In genomic region chr5:33788922-33789321, GRCh38 we compare ENCODE assay signal across 14 cellular contexts.
DNase-seq lines count a peak whose midpoint lies in the region; ATAC-seq and TF ChIP-seq lines count a peak whose summit lies in the region.
"Had no signal": no experiment of that assay in that cellular context is flagged by ENCODE, and none has a peak within 500 bp of the region (broad histone marks: within the 10 kb centered on the region; RNA-seq: fewer than 3 reads in every experiment).

No MANE protein-coding gene starts in this region.

- ATAC-seq in HG03342 (IDR thresholded peaks at IDR 0.05; ENCODE audit: unreplicated experiment) (no peak), GM18502 (IDR thresholded peaks at IDR 0.05; ENCODE audit: poor library complexity, unreplicated experiment) (no peak), body of pancreas (no peak)
- ATAC-seq: naive thymus-derived CD4-positive, alpha-beta T cell had no signal

- H3K9ac ChIP-seq in fibroblast of lung (ENCODE audit: insufficient read depth, low read length) = peak overlapping the region; percentile 4

- POLR2A ChIA-PET in RWPE1 (lab: Yijun Ruan, JAX; ENCODE audit: low non-redundant PET) = no interaction called here

- H3K27me3 ChIP-seq in fibroblast of lung (ENCODE audit: control insufficient read depth, insufficient read depth, low read length) (no peaks in the 10 kb centered on the region), body of pancreas (no peaks in the 10 kb centered on the region)

- no peak overlapping the region for H2AFZ ChIP-seq in fibroblast of lung (ENCODE audit: low read length)

- intact Hi-C loops in body of pancreas (cut with DNase I) = no loop called here

- peak overlapping the region; percentile 17 for H3K4me2 ChIP-seq in fibroblast of lung (ENCODE audit: extremely low read depth, insufficient read depth, low read length)

- peaks cover 10% of the 10 kb centered on the region for H3K4me1 ChIP-seq in fibroblast of lung (ENCODE audit: control insufficient read depth, extremely low read depth, insufficient read depth, low read length)
- H3K4me1 ChIP-seq in body of pancreas = no peaks in the 10 kb centered on the region

- no peaks in the 10 kb centered on the region for H3K36me3 ChIP-seq in fibroblast of lung (ENCODE audit: control insufficient read depth, insufficient read depth, low read length)
- H3K36me3 ChIP-seq in body of pancreas (replicated peaks in 1 of 2; ENCODE audit: insufficient read depth in 1 of 2, low read depth in 2 of 2) = no peaks in the 10 kb centered on the region

- H3K79me2 ChIP-seq in fibroblast of lung (ENCODE audit: control insufficient read depth, insufficient read depth, low read length) = peaks cover 5% of the 10 kb centered on the region

- H4K20me1 ChIP-seq in fibroblast of lung (ENCODE audit: control insufficient read depth, extremely low read depth, insufficient read depth, low read length) = no peaks in the 10 kb centered on the region

- H3K9me3 ChIP-seq in fibroblast of lung (ENCODE audit: control insufficient read depth, insufficient read depth, low read depth, low read length) (no peaks in the 10 kb centered on the region), body of pancreas (peaks cover 0 to 8% (median 0%) of the 10 kb centered on the region in 3 donors)

- no peak for TF ChIP-seq POLR2A in body of pancreas (IDR thresholded peaks at IDR 0.05)

- TF ChIP-seq CTCF in RWPE1 (conservative IDR thresholded peaks at IDR 0.05; ENCODE audit: low read depth) = no peak
- TF ChIP-seq CTCF in fibroblast of lung (conservative IDR thresholded peaks at IDR 0.05 in 1 of 2, IDR thresholded peaks at IDR 0.05 in 1 of 2; ENCODE audit: low read depth in 1 of 2, low read length in 2 of 2) = no peak
- no peak for TF ChIP-seq CTCF in body of pancreas (IDR thresholded peaks at IDR 0.05)

- H3K27ac ChIP-seq in RWPE1 (no peak overlapping the region), fibroblast of lung (ENCODE audit: insufficient read depth, low read length) (peak overlapping the region; percentile 68), body of pancreas (no peak overlapping the region)

- CTCF ChIA-PET in RWPE1 (lab: Yijun Ruan, JAX) = no interaction called here

- peak; percentile 100 for DNase-seq in ELR (ENCODE audit: low read depth)
- DNase-seq in RWPE1 (ENCODE audit: low spot score) = peak; percentile 30
- DNase-seq in fibroblast of lung (ENCODE audit: low read depth in 2 of 2) = peak; percentile 97 to 99
- peak; percentile 92 for DNase-seq in renal cortical epithelial cell (ENCODE audit: low read depth)
- DNase-seq in body of pancreas = no peak
- DNase-seq in COR-L47 (lab: John Stamatoyannopoulos, UW) = no peak
- DNase-seq: activated CD4-positive, alpha-beta T cell treated with anti-CD3 and anti-CD28 coated beads, Interleukin-2, amount 50 U/mL, for 4 hours; activated naive CD4-positive, alpha-beta T cell treated with anti-CD3 and anti-CD28 coated beads for 36 hours; effector CD4-positive, alpha-beta T cell; naive thymus-derived CD4-positive, alpha-beta T cell; NCI-H1092; NCI-H82 had no signal

- H3K4me3 ChIP-seq in fibroblast of lung (replicated peaks in 1 of 4; ENCODE audit: control extremely low read depth in 1 of 4, insufficient read depth in 1 of 4, low read depth in 3 of 4, low read length in 4 of 4) (no peak overlapping the region), body of pancreas (no peak overlapping the region)

- WGBS in body of pancreas, 2 donors = 38 to 44% methylated on average over 3 of the region's 3 CpGs

Comparison
In these comparisons a context has a peak if more than half of its experiments do, and no peak if none do; other contexts are left out.
1. DNase-seq: peak in ELR (single experiment), RWPE1 (single experiment), fibroblast of lung (2 of 2) and renal cortical epithelial cell (single experiment); none in body of pancreas (0 of 4) and COR-L47 (single experiment).